8 cellular contexts compared by ENCODE assay signal in genomic region chr4:7358100-7358735, GRCh38.
DNase-seq lines count a peak whose midpoint lies in the region; ATAC-seq and TF ChIP-seq lines count a peak whose summit lies in the region.

No MANE protein-coding gene starts in this region.

- no peaks in the 10 kb centered on the region for H3K9me3 ChIP-seq in sigmoid colon

- peaks cover 0 to 24% (median 5%) of the 10 kb centered on the region in 4 donors for H3K4me1 ChIP-seq in sigmoid colon

- intact Hi-C loops in sigmoid colon (cut with DNase I) = no loop called here

- H3K36me3 ChIP-seq in sigmoid colon = no peaks in the 10 kb centered on the region

- no peak for TF ChIP-seq EP300 in sigmoid colon (IDR thresholded peaks at IDR 0.05)

- no peaks in the 10 kb centered on the region for H3K27me3 ChIP-seq in sigmoid colon

- DNase-seq in GM04504 (ENCODE audit: low read depth) = peak; percentile 71
- DNase-seq in glomerular visceral epithelial cell (ENCODE audit: extremely low spot score) = peak; percentile 80
- DNase-seq in sigmoid colon = peak; percentile 76
- DNase-seq in stimulated activated naive CD8-positive, alpha-beta T cell treated with anti-CD3 and anti-CD28 coated beads, Interleukin-15, Interleukin-2, amounts not matched to agents 100 U/mL and 50 U/mL, for 24 hours = no peak
- no peak for DNase-seq in central memory CD4-positive, alpha-beta T cell

- H3K27ac ChIP-seq in sigmoid colon = peak overlapping the region in 2 of 4 donors; percentile 11 to 54

- TF ChIP-seq CTCF in sigmoid colon (IDR thresholded peaks at IDR 0.05) = no peak

- WGBS in sigmoid colon, 2 donors = 73 to 83% methylated on average over 11 of the region's 11 CpGs

- peak; percentile 97 for ATAC-seq in SK-N-SH treated with all-trans-retinoic acid at 6 μM for 48 hours
- ATAC-seq in GM21526 (IDR thresholded peaks at IDR 0.05; ENCODE audit: low FRiP score, unreplicated experiment) = no peak
- ATAC-seq in HG02571 (IDR thresholded peaks at IDR 0.05; ENCODE audit: unreplicated experiment) = no peak
- no peak for ATAC-seq in stimulated activated naive CD8-positive, alpha-beta T cell treated with anti-CD3 and anti-CD28 coated beads, Interleukin-15, Interleukin-2, amounts not matched to agents 100 U/mL and 50 U/mL, for 24 hours

- no peak overlapping the region for H3K4me3 ChIP-seq in sigmoid colon

- TF ChIP-seq POLR2A in sigmoid colon (IDR thresholded peaks at IDR 0.05) = no peak

TF ChIP-seq in SK-N-SH treated with all-trans-retinoic acid at 6 μM for 48 hours, 23 proteins besides CTCF, POLR2A, EP300 and RAD21:
- TF ChIP-seq TCF4 (CRISPR knock-in tag; IDR thresholded peaks at IDR 0.05; ENCODE audit: borderline replicate concordance) = no peak
- no peak for TF ChIP-seq CSDC2 (CRISPR knock-in tag; IDR thresholded peaks at IDR 0.05)
- TF ChIP-seq, protein P1, sequence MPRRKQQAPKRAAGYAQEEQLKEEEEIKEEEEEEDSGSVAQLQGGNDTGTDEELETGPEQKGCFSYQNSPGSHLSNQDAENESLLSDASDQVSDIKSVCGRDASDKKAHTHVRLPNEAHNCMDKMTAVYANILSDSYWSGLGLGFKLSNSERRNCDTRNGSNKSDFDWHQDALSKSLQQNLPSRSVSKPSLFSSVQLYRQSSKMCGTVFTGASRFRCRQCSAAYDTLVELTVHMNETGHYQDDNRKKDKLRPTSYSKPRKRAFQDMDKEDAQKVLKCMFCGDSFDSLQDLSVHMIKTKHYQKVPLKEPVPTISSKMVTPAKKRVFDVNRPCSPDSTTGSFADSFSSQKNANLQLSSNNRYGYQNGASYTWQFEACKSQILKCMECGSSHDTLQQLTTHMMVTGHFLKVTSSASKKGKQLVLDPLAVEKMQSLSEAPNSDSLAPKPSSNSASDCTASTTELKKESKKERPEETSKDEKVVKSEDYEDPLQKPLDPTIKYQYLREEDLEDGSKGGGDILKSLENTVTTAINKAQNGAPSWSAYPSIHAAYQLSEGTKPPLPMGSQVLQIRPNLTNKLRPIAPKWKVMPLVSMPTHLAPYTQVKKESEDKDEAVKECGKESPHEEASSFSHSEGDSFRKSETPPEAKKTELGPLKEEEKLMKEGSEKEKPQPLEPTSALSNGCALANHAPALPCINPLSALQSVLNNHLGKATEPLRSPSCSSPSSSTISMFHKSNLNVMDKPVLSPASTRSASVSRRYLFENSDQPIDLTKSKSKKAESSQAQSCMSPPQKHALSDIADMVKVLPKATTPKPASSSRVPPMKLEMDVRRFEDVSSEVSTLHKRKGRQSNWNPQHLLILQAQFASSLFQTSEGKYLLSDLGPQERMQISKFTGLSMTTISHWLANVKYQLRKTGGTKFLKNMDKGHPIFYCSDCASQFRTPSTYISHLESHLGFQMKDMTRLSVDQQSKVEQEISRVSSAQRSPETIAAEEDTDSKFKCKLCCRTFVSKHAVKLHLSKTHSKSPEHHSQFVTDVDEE (CRISPR knock-in tag; IDR thresholded peaks at IDR 0.05) = no peak
- TF ChIP-seq RARB (CRISPR knock-in tag; IDR thresholded peaks at IDR 0.05) = no peak
- TF ChIP-seq, protein P2, sequence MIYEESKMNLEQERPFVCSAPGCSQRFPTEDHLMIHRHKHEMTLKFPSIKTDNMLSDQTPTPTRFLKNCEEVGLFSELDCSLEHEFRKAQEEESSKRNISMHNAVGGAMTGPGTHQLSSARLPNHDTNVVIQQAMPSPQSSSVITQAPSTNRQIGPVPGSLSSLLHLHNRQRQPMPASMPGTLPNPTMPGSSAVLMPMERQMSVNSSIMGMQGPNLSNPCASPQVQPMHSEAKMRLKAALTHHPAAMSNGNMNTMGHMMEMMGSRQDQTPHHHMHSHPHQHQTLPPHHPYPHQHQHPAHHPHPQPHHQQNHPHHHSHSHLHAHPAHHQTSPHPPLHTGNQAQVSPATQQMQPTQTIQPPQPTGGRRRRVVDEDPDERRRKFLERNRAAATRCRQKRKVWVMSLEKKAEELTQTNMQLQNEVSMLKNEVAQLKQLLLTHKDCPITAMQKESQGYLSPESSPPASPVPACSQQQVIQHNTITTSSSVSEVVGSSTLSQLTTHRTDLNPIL (CRISPR knock-in tag; IDR thresholded peaks at IDR 0.05; ENCODE audit: low read depth) = no peak
- TF ChIP-seq ZNF565 (CRISPR knock-in tag; conservative IDR thresholded peaks at IDR 0.05; ENCODE audit: low read depth) = no peak
- no peak for TF ChIP-seq ISL1 (CRISPR knock-in tag; IDR thresholded peaks at IDR 0.05)

Comparison
In these comparisons a context has a peak if more than half of its experiments do, and no peak if none do; other contexts are left out.
1. DNase-seq: peak in GM04504 (single experiment), glomerular visceral epithelial cell (single experiment) and sigmoid colon (single experiment); none in stimulated activated naive CD8-positive, alpha-beta T cell treated with anti-CD3 and anti-CD28 coated beads, Interleukin-15, Interleukin-2, amounts not matched to agents 100 U/mL and 50 U/mL, for 24 hours (single experiment) and central memory CD4-positive, alpha-beta T cell (single experiment).